19 cellular contexts compared by ENCODE assay signal in the genomic region with DNA sequence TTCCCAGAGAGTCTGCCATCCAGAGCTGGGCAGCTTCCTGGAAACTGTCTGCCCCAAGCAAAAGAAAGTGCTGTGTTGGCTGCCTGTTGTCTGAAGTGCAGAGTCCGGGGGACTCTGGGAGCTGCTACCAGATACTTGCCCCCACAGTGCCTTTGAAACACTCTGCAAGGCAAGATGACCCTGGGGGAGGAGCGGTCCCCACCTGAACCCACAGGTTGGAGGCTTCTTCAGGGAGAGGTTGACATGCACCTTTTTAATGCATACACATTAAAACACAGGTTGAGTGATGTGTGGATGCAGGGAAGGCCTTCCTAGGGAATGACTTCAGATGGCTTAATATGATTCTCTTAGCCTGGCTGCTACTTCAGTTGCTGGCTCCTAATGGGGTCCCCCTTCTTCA.
DNase-seq lines count a peak whose midpoint lies in the region; TF ChIP-seq lines count a peak whose summit lies in the region.
"Had no signal": no experiment of that assay in that cellular context is flagged by ENCODE, and none has a peak within 500 bp of the region (broad histone marks: within the 10 kb centered on the region; RNA-seq: fewer than 3 reads in every experiment).

No MANE protein-coding gene starts in this region.

- intact Hi-C loops in cardiac septum (cut with DNase I), result no loop called here

- no peaks in the 10 kb centered on the region for H3K27me3 ChIP-seq in right atrium auricular region
- no peaks in the 10 kb centered on the region for H3K27me3 ChIP-seq in smooth muscle cell (ENCODE audit: low read depth)
- H3K27me3 ChIP-seq: BLaER1 treated with 17β-estradiol and CSF1 and Interleukin-3, amounts not matched to agents 10 nM and 100 nM had no signal

- no peaks in the 10 kb centered on the region for H3K36me3 Mint-ChIP-seq in nephron progenitor cell (ENCODE audit: low read depth)
- H3K36me3 Mint-ChIP-seq: CD8-positive, alpha-beta T cell had no signal

- DNase-seq in right atrium auricular region (ENCODE audit: low spot score), result peak; percentile 42
- DNase-seq in cardiac septum (ENCODE audit: low spot score), result no peak
- no peak for DNase-seq in nephron progenitor cell
- DNase-seq in smooth muscle cell (lab: John Stamatoyannopoulos, UW; ENCODE audit: unreplicated experiment), result no peak
- DNase-seq in DMS53 treated with DMSO at 0.1 percent for 48 hours (lab: John Stamatoyannopoulos, UW; ENCODE audit: unreplicated experiment), result no peak
- DNase-seq: AML-193; Caco-2; Calu3; CD4-positive, alpha-beta T cell; CD8-positive, alpha-beta T cell; DND-41; EL; GDM1 had no signal

- no peak overlapping the region for H3K9ac ChIP-seq in smooth muscle cell (ENCODE audit: low read depth)
- H3K9ac ChIP-seq: BLaER1 treated with 17β-estradiol and CSF1 and Interleukin-3, amounts not matched to agents 10 nM and 100 nM had no signal

- H3K4me3 Mint-ChIP-seq in nephron progenitor cell, result peak overlapping the region; percentile 1
- H3K4me3 Mint-ChIP-seq: B cell; CD4-positive, alpha-beta T cell; CD8-positive, alpha-beta T cell had no signal

- peaks cover 98% of the 10 kb centered on the region for H3K4me1 Mint-ChIP-seq in nephron progenitor cell
- H3K4me1 Mint-ChIP-seq: B cell had no signal

- H3K9me3 ChIP-seq in right atrium auricular region, result no peaks in the 10 kb centered on the region
- H3K9me3 ChIP-seq in smooth muscle cell (replicated peaks; ENCODE audit: low read depth), result no peaks in the 10 kb centered on the region
- H3K9me3 ChIP-seq: A549; BLaER1 treated with 17β-estradiol and CSF1 and Interleukin-3, amounts not matched to agents 10 nM and 100 nM; Caco-2 had no signal

- H3K4me2 ChIP-seq in smooth muscle cell, result no peak overlapping the region
- H3K4me2 ChIP-seq: A549; BLaER1 treated with 17β-estradiol and CSF1 and Interleukin-3, amounts not matched to agents 10 nM and 100 nM had no signal

- H3K27ac ChIP-seq in right atrium auricular region (no peak overlapping the region), smooth muscle cell (ENCODE audit: low read depth) (no peak overlapping the region)
- H3K27ac ChIP-seq: 22Rv1; A549; BLaER1 treated with 17β-estradiol and CSF1 and Interleukin-3, amounts not matched to agents 10 nM and 100 nM; C4-2B had no signal

- no peaks in the 10 kb centered on the region for H3F3A ChIP-seq in smooth muscle cell (ENCODE audit: low read depth)

- WGBS in smooth muscle cell (ENCODE audit: low lambda C conversion rate), result 92% methylated on average over 2 of the region's 2 CpGs

- H3K4me1 ChIP-seq in right atrium auricular region (no peaks in the 10 kb centered on the region), smooth muscle cell (ENCODE audit: low read depth) (peaks cover 6% of the 10 kb centered on the region)
- H3K4me1 ChIP-seq: A549; BLaER1 treated with 17β-estradiol and CSF1 and Interleukin-3, amounts not matched to agents 10 nM and 100 nM; Caco-2 had no signal

- no peak for TF ChIP-seq CTCF in right atrium auricular region (IDR thresholded peaks at IDR 0.05)
- no peak for TF ChIP-seq CTCF in nephron progenitor cell (IDR thresholded peaks at IDR 0.05)
- TF ChIP-seq CTCF in smooth muscle cell (IDR thresholded peaks at IDR 0.05; ENCODE audit: borderline replicate concordance, insufficient read depth, poor library complexity, severe bottlenecking), result no peak

- H3K4me3 ChIP-seq in right atrium auricular region (no peak overlapping the region), smooth muscle cell (no peak overlapping the region)
- H3K4me3 ChIP-seq: A549; BLaER1 treated with 17β-estradiol and CSF1 and Interleukin-3, amounts not matched to agents 10 nM and 100 nM; GM12878 had no signal

- no peaks in the 10 kb centered on the region for H3K27me3 Mint-ChIP-seq in nephron progenitor cell (ENCODE audit: low read depth, poor library complexity)
- H3K27me3 Mint-ChIP-seq: B cell; CD4-positive, alpha-beta T cell had no signal

- no peak overlapping the region for H3K27ac Mint-ChIP-seq in nephron progenitor cell
- H3K27ac Mint-ChIP-seq: B cell; CD4-positive, alpha-beta T cell; CD8-positive, alpha-beta T cell had no signal

- no peaks in the 10 kb centered on the region for H4K20me1 ChIP-seq in smooth muscle cell (ENCODE audit: low read depth)
- H4K20me1 ChIP-seq: BLaER1 treated with 17β-estradiol and CSF1 and Interleukin-3, amounts not matched to agents 10 nM and 100 nM had no signal

- no peaks in the 10 kb centered on the region for H3K36me3 ChIP-seq in right atrium auricular region
- H3K36me3 ChIP-seq in smooth muscle cell (ENCODE audit: low read depth), result no peaks in the 10 kb centered on the region
- H3K36me3 ChIP-seq: BLaER1 treated with 17β-estradiol and CSF1 and Interleukin-3, amounts not matched to agents 10 nM and 100 nM had no signal

- no peaks in the 10 kb centered on the region for H3K79me2 ChIP-seq in smooth muscle cell (ENCODE audit: low read depth)

- H2AFZ ChIP-seq in smooth muscle cell (ENCODE audit: low read depth), result no peak overlapping the region

- peaks cover 5% of the 10 kb centered on the region for H3K9me3 Mint-ChIP-seq in nephron progenitor cell
- H3K9me3 Mint-ChIP-seq: CD4-positive, alpha-beta T cell; CD8-positive, alpha-beta T cell had no signal
